In the genomic region with DNA sequence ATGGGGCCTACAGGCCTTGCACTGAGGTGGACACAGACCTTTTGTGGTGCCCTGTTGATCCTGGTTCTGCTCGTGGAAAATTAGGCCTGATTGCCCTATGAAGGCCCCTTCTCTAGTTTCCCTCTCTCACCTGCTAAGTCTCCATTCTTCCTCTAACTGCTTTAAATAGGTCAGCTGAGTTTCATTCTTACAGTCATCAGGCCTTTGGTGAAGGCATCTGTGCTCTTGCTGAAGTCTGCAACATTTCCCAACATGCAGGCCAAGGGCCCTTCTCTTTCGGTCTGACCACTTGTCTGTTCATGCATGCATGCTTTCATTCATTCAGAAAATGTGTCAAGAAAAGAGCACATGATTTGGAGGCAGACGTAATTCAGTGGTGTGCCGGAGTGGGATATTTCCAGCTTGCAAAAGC, we compare ENCODE assay signal across 9 cellular contexts.
DNase-seq lines count a peak whose midpoint lies in the region; ATAC-seq lines count a peak whose summit lies in the region.
"Had no signal": no experiment of that assay in that cellular context is flagged by ENCODE, and none has a peak within 500 bp of the region (broad histone marks: within the 10 kb centered on the region; RNA-seq: fewer than 3 reads in every experiment).

No MANE protein-coding gene starts in this region.

- H3K36me3 Mint-ChIP-seq in stimulated activated naive B cell treated with anti-CD40 and anti-IgM and Interleukin-4, amounts not matched to agents 10 μg/mL and 1 μg/mL and 100 μg/mL, for 72 hours: peaks cover 12 to 20% of the 10 kb centered on the region in 2 donors
- H3K36me3 Mint-ChIP-seq in activated naive CD4-positive, alpha-beta T cell treated with anti-CD3 and anti-CD28 coated beads for 36 hours (ENCODE audit: low read depth): no peaks in the 10 kb centered on the region

- ATAC-seq in GM19023 (IDR thresholded peaks at IDR 0.05; ENCODE audit: unreplicated experiment) (peak; percentile 71), GM21825 (IDR thresholded peaks at IDR 0.05; ENCODE audit: unreplicated experiment) (peak; percentile 73), HG03442 (IDR thresholded peaks at IDR 0.05; ENCODE audit: unreplicated experiment) (peak; percentile 72)
- peak; percentile 80 to 84 for ATAC-seq in stimulated activated naive B cell treated with anti-CD40 and anti-IgM and Interleukin-4, amounts not matched to agents 10 μg/mL and 1 μg/mL and 100 μg/mL, for 72 hours (replicated peaks)
- ATAC-seq: left ventricle myocardium superior had no signal

- H3K27me3 Mint-ChIP-seq in stimulated activated naive B cell treated with anti-CD40 and anti-IgM and Interleukin-4, amounts not matched to agents 10 μg/mL and 1 μg/mL and 100 μg/mL, for 72 hours: no peaks in the 10 kb centered on the region
- peaks cover 1% of the 10 kb centered on the region for H3K27me3 Mint-ChIP-seq in activated naive CD4-positive, alpha-beta T cell treated with anti-CD3 and anti-CD28 coated beads for 36 hours (ENCODE audit: low read depth)
- H3K27me3 Mint-ChIP-seq: activated CD4-positive, alpha-beta T cell treated with anti-CD3 and anti-CD28 coated beads, Interleukin-2, amount 10 ng/mL, durations not matched to agents 7 days and 5 days had no signal

- peak overlapping the region; percentile 15 to 40 for H3K4me3 Mint-ChIP-seq in stimulated activated naive B cell treated with anti-CD40 and anti-IgM and Interleukin-4, amounts not matched to agents 10 μg/mL and 1 μg/mL and 100 μg/mL, for 72 hours
- no peak overlapping the region for H3K4me3 Mint-ChIP-seq in activated naive CD4-positive, alpha-beta T cell treated with anti-CD3 and anti-CD28 coated beads for 36 hours
- H3K4me3 Mint-ChIP-seq: activated CD4-positive, alpha-beta T cell treated with anti-CD3 and anti-CD28 coated beads, Interleukin-2, amount 10 ng/mL, durations not matched to agents 7 days and 5 days had no signal

- CTCF ChIA-PET in activated naive CD4-positive, alpha-beta T cell treated with anti-CD3 and anti-CD28 coated beads for 36 hours (lab: Charles Lee): no interaction called here

- H3K27ac Mint-ChIP-seq in stimulated activated naive B cell treated with anti-CD40 and anti-IgM and Interleukin-4, amounts not matched to agents 10 μg/mL and 1 μg/mL and 100 μg/mL, for 72 hours: peak overlapping the region; percentile 90
- H3K27ac Mint-ChIP-seq in activated naive CD4-positive, alpha-beta T cell treated with anti-CD3 and anti-CD28 coated beads for 36 hours: no peak overlapping the region
- H3K27ac Mint-ChIP-seq: activated CD4-positive, alpha-beta T cell treated with anti-CD3 and anti-CD28 coated beads, Interleukin-2, amount 10 ng/mL, durations not matched to agents 7 days and 5 days had no signal

- H3K4me1 Mint-ChIP-seq in stimulated activated naive B cell treated with anti-CD40 and anti-IgM and Interleukin-4, amounts not matched to agents 10 μg/mL and 1 μg/mL and 100 μg/mL, for 72 hours: peaks cover 47 to 64% of the 10 kb centered on the region in 2 donors
- no peaks in the 10 kb centered on the region for H3K4me1 Mint-ChIP-seq in activated naive CD4-positive, alpha-beta T cell treated with anti-CD3 and anti-CD28 coated beads for 36 hours (ENCODE audit: low read depth)
- H3K4me1 Mint-ChIP-seq: activated CD4-positive, alpha-beta T cell treated with anti-CD3 and anti-CD28 coated beads, Interleukin-2, amount 10 ng/mL, durations not matched to agents 7 days and 5 days had no signal

- DNase-seq in stimulated activated naive B cell treated with anti-CD40 and anti-IgM and Interleukin-4, amounts not matched to agents 10 μg/mL and 1 μg/mL and 100 μg/mL, for 72 hours: peak; percentile 65
- DNase-seq in activated naive CD4-positive, alpha-beta T cell treated with anti-CD3 and anti-CD28 coated beads for 36 hours: no peak
- DNase-seq in NCI-H2196 (lab: John Stamatoyannopoulos, UW; ENCODE audit: unreplicated experiment) (no peak), GM03348 (ENCODE audit: low spot score) (no peak)
- DNase-seq: activated CD4-positive, alpha-beta T cell treated with anti-CD3 and anti-CD28 coated beads, Interleukin-2, amount 10 ng/mL, durations not matched to agents 7 days and 5 days; left ventricle myocardium superior had no signal

- intact Hi-C loops in activated naive CD4-positive, alpha-beta T cell treated with anti-CD3 and anti-CD28 coated beads for 36 hours (cut with micrococcal nuclease): no loop called here

- peaks cover 2 to 6% of the 10 kb centered on the region in 2 donors for H3K9me3 Mint-ChIP-seq in stimulated activated naive B cell treated with anti-CD40 and anti-IgM and Interleukin-4, amounts not matched to agents 10 μg/mL and 1 μg/mL and 100 μg/mL, for 72 hours
- peaks cover 7% of the 10 kb centered on the region for H3K9me3 Mint-ChIP-seq in activated naive CD4-positive, alpha-beta T cell treated with anti-CD3 and anti-CD28 coated beads for 36 hours
- H3K9me3 Mint-ChIP-seq: activated CD4-positive, alpha-beta T cell treated with anti-CD3 and anti-CD28 coated beads, Interleukin-2, amount 10 ng/mL, durations not matched to agents 7 days and 5 days had no signal
